ENCODE assay signal across 1 cellular context in genomic region chr1:8361198-8361849, GRCh38.
TF ChIP-seq lines count a peak whose summit lies in the region.

No MANE protein-coding gene starts in this region.

TF ChIP-seq in GM23338, 12 proteins besides CTCF, POLR2A, EP300 and RAD21 (continued from another document):
- TF ChIP-seq ZNF462 (CRISPR knock-in tag; IDR thresholded peaks at IDR 0.05) = no peak
- no peak for TF ChIP-seq EZH2 (IDR thresholded peaks at IDR 0.05; ENCODE audit: low read depth, unreplicated experiment)
- no peak for TF ChIP-seq JUNB (IDR thresholded peaks at IDR 0.05; ENCODE audit: unreplicated experiment)
- no peak for TF ChIP-seq ZNF331 (CRISPR knock-in tag; IDR thresholded peaks at IDR 0.05; ENCODE audit: low read depth)
- TF ChIP-seq CREB1 (CRISPR knock-in tag; IDR thresholded peaks at IDR 0.05; ENCODE audit: low read depth) = no peak
- no peak for TF ChIP-seq EZH2phosphoT487 (IDR thresholded peaks at IDR 0.05; ENCODE audit: unreplicated experiment)
- TF ChIP-seq NANOG (IDR thresholded peaks at IDR 0.05; ENCODE audit: borderline replicate concordance) = no peak
- TF ChIP-seq ETS1 (IDR thresholded peaks at IDR 0.05) = no peak
- TF ChIP-seq POLR2AphosphoS5 (IDR thresholded peaks at IDR 0.05; ENCODE audit: low read depth) = no peak
- no peak for TF ChIP-seq STAT1 (IDR thresholded peaks at IDR 0.05; ENCODE audit: unreplicated experiment)
